In the genomic region with DNA sequence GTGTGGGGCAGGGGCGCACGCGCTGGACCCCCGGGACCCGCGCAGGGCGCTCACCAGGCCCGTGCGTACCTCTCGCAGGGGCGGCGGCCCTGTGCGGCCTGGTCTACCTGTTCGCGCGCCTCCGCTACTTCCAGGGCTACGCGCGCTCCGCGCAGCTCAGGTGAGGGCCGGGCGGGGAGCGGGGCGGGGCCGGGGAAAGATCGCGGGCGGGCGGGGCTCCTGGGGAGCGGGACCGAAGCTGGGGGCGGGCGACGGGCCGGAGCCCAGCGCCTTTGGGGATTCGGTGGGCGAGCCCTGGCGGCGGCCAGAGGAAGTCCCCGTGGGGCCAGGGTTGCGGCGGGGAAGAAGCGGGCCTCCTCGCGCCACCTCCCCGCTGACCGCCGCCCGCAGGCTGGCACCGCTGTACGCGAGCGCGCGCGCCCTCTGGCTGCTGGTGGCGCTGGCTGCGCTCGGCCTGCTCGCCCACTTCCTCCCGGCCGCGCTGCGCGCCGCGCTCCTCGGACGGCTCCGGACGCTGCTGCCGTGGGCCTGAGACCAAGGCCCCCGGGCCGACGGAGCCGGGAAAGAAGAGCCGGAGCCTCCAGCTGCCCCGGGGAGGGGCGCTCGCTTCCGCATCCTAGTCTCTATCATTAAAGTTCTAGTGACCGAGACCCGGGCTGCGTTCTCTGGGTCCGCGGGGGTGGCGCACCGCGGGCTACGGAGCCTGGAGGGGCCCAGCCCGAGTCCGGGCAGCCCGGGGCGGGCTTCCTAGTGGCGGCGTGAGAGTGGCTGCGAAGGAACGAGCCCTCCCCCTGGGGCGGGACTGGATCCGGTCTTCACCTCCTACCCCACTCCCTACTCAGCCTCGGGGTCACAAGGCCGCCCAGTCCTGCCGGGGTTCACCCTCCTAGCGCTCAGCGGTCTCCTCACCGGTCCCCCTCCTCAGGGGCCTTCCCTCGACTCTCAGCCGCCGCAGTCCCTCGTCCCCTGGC, we compare ENCODE assay signal across 8 cellular contexts. TPM values are rescaled to one million over a fixed set of nuclear protein-coding genes. Genes with fewer than 3 reads are reported as not detected.
DNase-seq lines count a peak whose midpoint lies in the region; ATAC-seq and TF ChIP-seq lines count a peak whose summit lies in the region.

No MANE protein-coding gene starts in this region.

- peak; percentile 71 for ATAC-seq in GM18861 (IDR thresholded peaks at IDR 0.05; ENCODE audit: unreplicated experiment)
- peak; percentile 64 for ATAC-seq in HG03039 (IDR thresholded peaks at IDR 0.05; ENCODE audit: unreplicated experiment)
- peak; percentile 75 to 77 for ATAC-seq in activated CD4-positive, CD25-positive, alpha-beta regulatory T cell treated with anti-CD3 and anti-CD28 coated beads, Interleukin-2, amount 50 U/mL, for 24 hours
- peak; percentile 78 for ATAC-seq in left colon

- peak overlapping the region; percentile 89 for H3K4me3 ChIP-seq in coronary artery

- intact Hi-C loops in left colon (cut with DNase I, micrococcal nuclease), result no loop called here

- peak; percentile 70 for TF ChIP-seq CTCF in coronary artery (IDR thresholded peaks at IDR 0.05)

- DNase-seq in Ammon's horn (ENCODE audit: low spot score) (peak; percentile 85), NCI-H2196 treated with DMSO at 0.1 percent for 48 hours (lab: John Stamatoyannopoulos, UW; ENCODE audit: unreplicated experiment) (peak; percentile 70), coronary artery (ENCODE audit: low spot score) (no peak), left colon (peak; percentile 83 to 89)
- peak; percentile 56 for DNase-seq in stimulated activated CD4-positive, alpha-beta T cell treated with anti-CD3 and anti-CD28 coated beads, Interleukin-2, amount 100 ng/mL, for 4 hours (ENCODE audit: low read depth)

- peak overlapping the region; percentile 71 to 89 for H3K27ac ChIP-seq in coronary artery

RNA-seq across cellular contexts. Expression of gene LTC4S, which starts 2.4 kb away (rescaled TPM):
- total RNA-seq in left colon, result 1 to 10 TPM; 4.2 to 8.7 TPM

RNA-seq across cellular contexts. Expression of gene MGAT4B, which starts 10.5 kb away (rescaled TPM):
- 100 to 1,000 TPM; 465 to 474 TPM for total RNA-seq in left colon

RNA-seq across cellular contexts. Expression of gene SQSTM1, which starts 24.6 kb away (rescaled TPM):
- total RNA-seq in left colon, result 100 to 1,000 TPM; 200 to 355 TPM
